In the genomic region with DNA sequence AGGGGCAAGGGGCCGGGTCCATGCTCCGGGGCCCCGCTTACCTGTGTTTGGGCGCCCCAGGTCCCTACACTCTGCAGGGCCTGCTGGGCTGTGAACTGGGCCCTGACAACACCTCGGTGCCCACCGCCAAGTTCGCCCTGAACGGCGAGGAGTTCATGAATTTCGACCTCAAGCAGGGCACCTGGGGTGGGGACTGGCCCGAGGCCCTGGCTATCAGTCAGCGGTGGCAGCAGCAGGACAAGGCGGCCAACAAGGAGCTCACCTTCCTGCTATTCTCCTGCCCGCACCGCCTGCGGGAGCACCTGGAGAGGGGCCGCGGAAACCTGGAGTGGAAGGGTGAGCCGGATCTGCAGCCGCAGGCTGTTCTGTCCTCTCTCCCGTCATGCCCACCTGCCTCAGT, we compare ENCODE assay signal across 9 cellular contexts. TPM values are rescaled to one million over a fixed set of nuclear protein-coding genes. Genes with fewer than 3 reads are reported as not detected.
DNase-seq lines count a peak whose midpoint lies in the region; ATAC-seq and TF ChIP-seq lines count a peak whose summit lies in the region.
"Had no signal": no experiment of that assay in that cellular context is flagged by ENCODE, and none has a peak within 500 bp of the region (broad histone marks: within the 10 kb centered on the region; RNA-seq: fewer than 3 reads in every experiment).

No MANE protein-coding gene starts in this region.

- H3K27me3 ChIP-seq in BLaER1: no peaks in the 10 kb centered on the region
- no peaks in the 10 kb centered on the region for H3K27me3 ChIP-seq in OCI-LY3 (ENCODE audit: low read depth, low read length)

- no peaks in the 10 kb centered on the region for H4K20me1 ChIP-seq in BLaER1
- H4K20me1 ChIP-seq in OCI-LY3 (ENCODE audit: insufficient read depth, low read length): no peaks in the 10 kb centered on the region

- peak overlapping the region; percentile 83; the same call in 1 of the 2 replicates for H3K4me3 ChIP-seq in BLaER1
- peak overlapping the region; percentile 83 for H3K4me3 ChIP-seq in OCI-LY3 (ENCODE audit: low read length)

- H3K79me2 ChIP-seq in OCI-LY3 (ENCODE audit: low read length): no peaks in the 10 kb centered on the region

- H3K9me3 ChIP-seq in BLaER1: no peaks in the 10 kb centered on the region
- H3K9me3 ChIP-seq in OCI-LY3 (ENCODE audit: insufficient read depth, low read length): no peaks in the 10 kb centered on the region

- ATAC-seq in left lobe of liver: peak; percentile 57
- no peak for ATAC-seq in GM18520 (IDR thresholded peaks at IDR 0.05; ENCODE audit: unreplicated experiment)
- ATAC-seq in GM18870 (IDR thresholded peaks at IDR 0.05; ENCODE audit: unreplicated experiment): no peak

- H3K4me1 ChIP-seq in BLaER1 (peaks cover 72% of the 10 kb centered on the region), OCI-LY3 (ENCODE audit: low read length) (peaks cover 9% of the 10 kb centered on the region)

- no peak overlapping the region for H2AFZ ChIP-seq in OCI-LY3 (ENCODE audit: low read depth, low read length)

- no peak overlapping the region for H3K27ac ChIP-seq in BLaER1
- no peak overlapping the region for H3K27ac ChIP-seq in OCI-LY3 (ENCODE audit: low read length)

- H3K9ac ChIP-seq in BLaER1 (no peak overlapping the region), OCI-LY3 (ENCODE audit: low read length) (no peak overlapping the region)

- DNase-seq in left lobe of liver (ENCODE audit: low spot score) (no peak), NCI-H1105 (lab: John Stamatoyannopoulos, UW) (no peak)
- DNase-seq: activated CD4-positive, CD25-positive, alpha-beta regulatory T cell treated with anti-CD3 and anti-CD28 coated beads, Interleukin-2, amount 50 U/mL, for 72 hours; MV-4-11; stimulated activated CD4-positive, alpha-beta T cell treated with anti-CD3 and anti-CD28 coated beads, Interleukin-2, amount 100 ng/mL, for 48 hours had no signal

- TF ChIP-seq CTCF in OCI-LY3 (IDR thresholded peaks at IDR 0.05; ENCODE audit: low read depth, low read length): no peak

- H3K36me3 ChIP-seq in BLaER1: no peaks in the 10 kb centered on the region
- H3K36me3 ChIP-seq in OCI-LY3 (replicated peaks; ENCODE audit: low read depth, low read length): no peaks in the 10 kb centered on the region

- H3K4me2 ChIP-seq in BLaER1 (peak overlapping the region; percentile 96), OCI-LY3 (ENCODE audit: low read length) (peak overlapping the region; percentile 83)

RNA-seq across cellular contexts. Expression of a gene that starts 1.7 kb away (rescaled TPM):
- total RNA-seq in left lobe of liver: 262 TPM

RNA-seq across cellular contexts. Expression of a gene that starts 13.7 kb away (rescaled TPM):
- total RNA-seq in left lobe of liver: 22.8 TPM

RNA-seq across cellular contexts. Expression of a gene that starts 17.9 kb away (rescaled TPM):
- total RNA-seq in left lobe of liver: 507 TPM

RNA-seq across cellular contexts. Expression of a gene that starts 26.7 kb away (rescaled TPM):
- 972 TPM for total RNA-seq in left lobe of liver

RNA-seq across cellular contexts. Expression of a gene that starts 40.1 kb away (rescaled TPM):
- 2.1 TPM for total RNA-seq in left lobe of liver
